ENCODE assay signal across 8 cellular contexts in the genomic region with DNA sequence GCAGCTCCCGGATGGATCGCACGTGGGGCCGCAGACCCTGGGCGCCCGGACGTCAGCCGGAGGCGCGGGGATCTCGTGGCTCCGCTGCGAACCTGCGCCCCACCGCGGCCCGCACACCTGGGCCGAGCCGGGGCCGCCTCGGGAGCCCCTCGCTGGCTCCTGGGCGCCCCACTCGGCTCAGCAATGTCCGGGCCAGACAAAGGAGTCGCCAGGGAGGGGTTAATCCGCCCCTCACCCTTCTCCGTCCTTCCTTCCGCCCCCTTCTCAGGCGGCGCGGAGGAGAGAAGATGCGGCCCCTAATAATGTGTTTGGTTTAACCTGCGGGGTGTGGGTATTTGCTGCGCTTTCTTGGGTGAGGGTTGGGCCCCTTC. TPM values are rescaled to one million over a fixed set of nuclear protein-coding genes. Genes with fewer than 3 reads are reported as not detected.
DNase-seq lines count a peak whose midpoint lies in the region; ATAC-seq and TF ChIP-seq lines count a peak whose summit lies in the region.

No MANE protein-coding gene starts in this region.

- H3K27me3 Mint-ChIP-seq in GM23338 (ENCODE audit: insufficient read depth, low read depth, poor library complexity) = peaks cover 80% of the 10 kb centered on the region

- H3K9me3 ChIP-seq in iPS DF 6.9 (ENCODE audit: control insufficient read depth, insufficient read depth, low read length) = no peaks in the 10 kb centered on the region

- no peaks in the 10 kb centered on the region for H3K9me2 ChIP-seq in GM23338 (ENCODE audit: insufficient read depth)

- POLR2A ChIA-PET in GM10248 (lab: Yijun Ruan, JAX) = no interaction called here

- H3K79me2 ChIP-seq in GM23338 (replicated peaks; ENCODE audit: insufficient read depth) = peaks cover 5% of the 10 kb centered on the region

- TF ChIP-seq CTCF in GM23338 (conservative IDR thresholded peaks at IDR 0.05; ENCODE audit: low read depth in 2 of 2) (no peak), GM10248 (IDR thresholded peaks at IDR 0.05; ENCODE audit: control extremely low read depth, extremely low read depth, low read depth, missing control alignments) (no peak)

- H3K36me3 ChIP-seq in GM23338 (ENCODE audit: insufficient read depth) (no peaks in the 10 kb centered on the region), iPS DF 6.9 (ENCODE audit: control insufficient read depth, insufficient read depth, low read length) (no peaks in the 10 kb centered on the region)

- peaks cover 5% of the 10 kb centered on the region; the same call in 1 of the 2 replicates for H4K20me1 ChIP-seq in GM23338 (replicated peaks; ENCODE audit: insufficient read depth)

- H3K4me3 Mint-ChIP-seq in GM23338 = peak overlapping the region; percentile 70

- no peaks in the 10 kb centered on the region; the same call in 2 of the 3 replicates for H3K9me3 Mint-ChIP-seq in GM23338

- H3K4me1 ChIP-seq in GM23338 (ENCODE audit: insufficient read depth) (peaks cover 51% of the 10 kb centered on the region), iPS DF 6.9 (ENCODE audit: control insufficient read depth, insufficient read depth, low read length) (peaks cover 18% of the 10 kb centered on the region)

- peak overlapping the region; percentile 97 for H3K4me2 ChIP-seq in GM23338

- peak; percentile 16 for ATAC-seq in GM23338
- no peak for ATAC-seq in GM21529 (IDR thresholded peaks at IDR 0.05; ENCODE audit: unreplicated experiment)

- peaks cover 18% of the 10 kb centered on the region for H3F3A ChIP-seq in GM23338 (replicated peaks; ENCODE audit: low read depth)

- peak overlapping the region; percentile 82 for H2AFZ ChIP-seq in GM23338

- 2 to 9% (median 5%) methylated on average over 27 to 35 of the region's 35 CpGs for WGBS in adipose tissue, 3 donors
- no CpG with 5 or more reads among the region's 35 CpGs for WGBS in iPS DF 6.9 (ENCODE audit: insufficient coverage, insufficient read length)

- H3K27me3 ChIP-seq in GM23338 (ENCODE audit: insufficient read depth) = peaks cover 80% of the 10 kb centered on the region
- H3K27me3 ChIP-seq in iPS DF 6.9 (ENCODE audit: control insufficient read depth, insufficient read depth, low read length) = peaks cover 44% of the 10 kb centered on the region

- peaks cover 35% of the 10 kb centered on the region for H3K4me1 Mint-ChIP-seq in GM23338

- H3K4me3 ChIP-seq in GM23338 (peak overlapping the region; percentile 84), iPS DF 6.9 (ENCODE audit: low read length) (peak overlapping the region; percentile 26; the same call in 1 of the 2 replicates), skeletal muscle cell (ENCODE audit: low read depth, low read length) (peak overlapping the region; percentile 95)

- H3K36me3 Mint-ChIP-seq in GM23338 (ENCODE audit: low read depth) = no peaks in the 10 kb centered on the region

- no peak overlapping the region for H3K27ac Mint-ChIP-seq in GM23338

- DNase-seq in GM23338 (ENCODE audit: low spot score) (peak; percentile 80), iPS DF 6.9 (ENCODE audit: low read depth, low spot score) (no peak), skeletal muscle cell (ENCODE audit: low read depth) (no peak), AG08396 (ENCODE audit: low spot score) (no peak), GM10248 (ENCODE audit: extremely low spot score) (no peak)
- no peak for DNase-seq in activated CD8-positive, alpha-beta memory T cell treated with anti-CD3 and anti-CD28 coated beads, Interleukin-2, amount 50 U/mL, for 4 hours

- CTCF ChIA-PET in GM10248 (lab: Yijun Ruan, JAX) = no interaction called here

- no peak overlapping the region for H3K27ac ChIP-seq in GM23338 (ENCODE audit: low read depth)
- H3K27ac ChIP-seq in adipose tissue (ENCODE audit: low read depth, low read length) = peak overlapping the region; percentile 35
- H3K27ac ChIP-seq in iPS DF 6.9 (ENCODE audit: low read length) = no peak overlapping the region

TF ChIP-seq in GM23338, 12 proteins besides CTCF, POLR2A, EP300 and RAD21:
- TF ChIP-seq JUNB (IDR thresholded peaks at IDR 0.05; ENCODE audit: unreplicated experiment) (no peak), POLR2AphosphoS5 (IDR thresholded peaks at IDR 0.05; ENCODE audit: low read depth) (0 out of 2 replicates have a peak, but pooled peaks have one; percentile 11)

RNA-seq across cellular contexts. Expression of a gene that starts 47.6 kb away (rescaled TPM):
- total RNA-seq in GM23338 (2014; rRNA removed; shearing (Covaris generic)) = 51.7 and 55.8 TPM in 2 replicates
- polyA plus RNA-seq in GM23338 (2016; fragmentation: Nextera tagmentation; extraction: Ambion mirVana) (17.1 and 18.3 TPM in 2 replicates), adipose tissue (100 to 1,000 TPM in 1 of 3 donors, 10 to 100 TPM in 2; 40.7 to 115 (median 80.2) TPM)

RNA-seq across cellular contexts. Expression of a gene that starts 52.6 kb away (rescaled TPM):
- 1.1 and 1.8 TPM in 2 replicates for total RNA-seq in GM23338 (2014; rRNA removed; shearing (Covaris generic))
- polyA plus RNA-seq in GM23338 (2016; fragmentation: Nextera tagmentation; extraction: Ambion mirVana) (0.17 and 0.24 TPM in 2 replicates), adipose tissue (10 to 100 TPM in 2 of 3 donors, 1 to 10 TPM in 1; 5.6 to 14.4 (median 12.9) TPM)

Comparison
In these comparisons a context has a peak if more than half of its experiments do, and no peak if none do; other contexts are left out.
1. H3K4me3 ChIP-seq: peak in every context shown above with its lines; median percentile 95 in skeletal muscle cell; 84 in GM23338; 26 in iPS DF 6.9.